In the genomic region with DNA sequence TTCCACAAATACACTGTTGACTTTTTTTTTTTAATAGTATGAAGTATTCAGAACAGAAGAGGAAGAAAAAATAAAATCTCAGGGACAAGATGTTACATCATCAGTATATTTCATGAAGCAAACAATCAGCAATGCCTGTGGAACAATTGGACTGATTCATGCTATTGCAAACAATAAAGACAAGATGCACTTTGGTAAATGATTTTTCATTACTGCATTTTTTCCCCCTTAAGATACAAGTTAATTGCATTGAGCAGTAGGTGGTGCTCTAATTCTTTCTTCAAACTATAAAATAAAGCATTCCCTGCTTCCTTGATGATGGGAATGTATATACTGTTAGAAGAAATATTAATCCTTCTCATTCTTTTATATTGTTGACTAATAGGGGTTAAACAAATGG, we compare ENCODE assay signal across 10 cellular contexts.
DNase-seq lines count a peak whose midpoint lies in the region; ATAC-seq and TF ChIP-seq lines count a peak whose summit lies in the region.
"Had no signal": no experiment of that assay in that cellular context is flagged by ENCODE, and none has a peak within 500 bp of the region (broad histone marks: within the 10 kb centered on the region; RNA-seq: fewer than 3 reads in every experiment).

No MANE protein-coding gene starts in this region.

- ATAC-seq in GM21360 (IDR thresholded peaks at IDR 0.05; ENCODE audit: unreplicated experiment) = no peak
- no peak for ATAC-seq in stimulated activated memory B cell treated with anti-CD40 and anti-IgM and Interleukin-4, amounts not matched to agents 10 μg/mL and 1 μg/mL and 100 μg/mL, for 72 hours

- peak; percentile 62 for TF ChIP-seq CTCF in AG10803 (conservative IDR thresholded peaks at IDR 0.05; ENCODE audit: low read length)
- TF ChIP-seq CTCF in GM13976 (IDR thresholded peaks at IDR 0.05; ENCODE audit: borderline replicate concordance, control extremely low read depth, extremely low read depth, insufficient read depth, missing control alignments) = peak; percentile 45
- no peak for TF ChIP-seq CTCF in GM20000 (IDR thresholded peaks at IDR 0.05; ENCODE audit: extremely low read depth, missing control alignments)

- no peak overlapping the region for H3K4me3 ChIP-seq in AG10803 (ENCODE audit: low read length)

- no peak overlapping the region for H3K27ac Mint-ChIP-seq in stimulated activated memory B cell treated with anti-CD40 and anti-IgM and Interleukin-4, amounts not matched to agents 10 μg/mL and 1 μg/mL and 100 μg/mL, for 72 hours

- DNase-seq in AG10803 (ENCODE audit: low read depth) (peak; percentile 75), GM13976 (ENCODE audit: low spot score) (no peak), SW480 (ENCODE audit: low spot score) (peak; percentile 41), hepatic stellate cell (ENCODE audit: low spot score) (peak; percentile 29), HEK293T (ENCODE audit: extremely low spot score) (no peak), GM20000 (ENCODE audit: low spot score) (no peak)
- DNase-seq: caudate nucleus; stimulated activated CD8-positive, alpha-beta memory T cell treated with anti-CD3 and anti-CD28 coated beads, Interleukin-4, amount 100 ng/mL, for 48 hours had no signal

- CTCF ChIA-PET in HEK293T (lab: Yijun Ruan, JAX) = no interaction called here

- H3K27me3 Mint-ChIP-seq in stimulated activated memory B cell treated with anti-CD40 and anti-IgM and Interleukin-4, amounts not matched to agents 10 μg/mL and 1 μg/mL and 100 μg/mL, for 72 hours = no peaks in the 10 kb centered on the region

- H3K4me1 Mint-ChIP-seq in stimulated activated memory B cell treated with anti-CD40 and anti-IgM and Interleukin-4, amounts not matched to agents 10 μg/mL and 1 μg/mL and 100 μg/mL, for 72 hours = peaks cover 6% of the 10 kb centered on the region

- no peaks in the 10 kb centered on the region for H3K9me3 Mint-ChIP-seq in stimulated activated memory B cell treated with anti-CD40 and anti-IgM and Interleukin-4, amounts not matched to agents 10 μg/mL and 1 μg/mL and 100 μg/mL, for 72 hours

- POLR2A ChIA-PET in HEK293T (lab: Yijun Ruan, JAX) = no interaction called here

- H3K4me3 Mint-ChIP-seq in stimulated activated memory B cell treated with anti-CD40 and anti-IgM and Interleukin-4, amounts not matched to agents 10 μg/mL and 1 μg/mL and 100 μg/mL, for 72 hours = no peak overlapping the region

- in situ Hi-C loops in GM13976 (cut with MboI; ENCODE audit: low sequenced_read_pairs, unreplicated experiment) = no loop called here

- H3K36me3 Mint-ChIP-seq in stimulated activated memory B cell treated with anti-CD40 and anti-IgM and Interleukin-4, amounts not matched to agents 10 μg/mL and 1 μg/mL and 100 μg/mL, for 72 hours = peaks cover 47% of the 10 kb centered on the region

TF ChIP-seq in HEK293T, 16 proteins besides CTCF, POLR2A, EP300 and RAD21:
- no peak for TF ChIP-seq ARNT (IDR thresholded peaks at IDR 0.05)
- TF ChIP-seq FOXM1 (IDR thresholded peaks at IDR 0.05; ENCODE audit: borderline replicate concordance) = no peak
- TF ChIP-seq CTBP1 (IDR thresholded peaks at IDR 0.05; ENCODE audit: borderline replicate concordance) = no peak
- TF ChIP-seq SUZ12 (IDR thresholded peaks at IDR 0.05) = no peak
- no peak for TF ChIP-seq ZNF384 (IDR thresholded peaks at IDR 0.05)
- no peak for TF ChIP-seq L3MBTL2 (conservative IDR thresholded peaks at IDR 0.05)
- TF ChIP-seq BHLHE40 (IDR thresholded peaks at IDR 0.05; ENCODE audit: borderline replicate concordance) = no peak
- no peak for TF ChIP-seq LEF1 (IDR thresholded peaks at IDR 0.05; ENCODE audit: borderline replicate concordance)
- TF ChIP-seq, protein P1, sequence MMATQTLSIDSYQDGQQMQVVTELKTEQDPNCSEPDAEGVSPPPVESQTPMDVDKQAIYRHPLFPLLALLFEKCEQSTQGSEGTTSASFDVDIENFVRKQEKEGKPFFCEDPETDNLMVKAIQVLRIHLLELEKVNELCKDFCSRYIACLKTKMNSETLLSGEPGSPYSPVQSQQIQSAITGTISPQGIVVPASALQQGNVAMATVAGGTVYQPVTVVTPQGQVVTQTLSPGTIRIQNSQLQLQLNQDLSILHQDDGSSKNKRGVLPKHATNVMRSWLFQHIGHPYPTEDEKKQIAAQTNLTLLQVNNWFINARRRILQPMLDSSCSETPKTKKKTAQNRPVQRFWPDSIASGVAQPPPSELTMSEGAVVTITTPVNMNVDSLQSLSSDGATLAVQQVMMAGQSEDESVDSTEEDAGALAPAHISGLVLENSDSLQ (IDR thresholded peaks at IDR 0.05) = no peak
- no peak for TF ChIP-seq FOXK2 (IDR thresholded peaks at IDR 0.05)
- no peak for TF ChIP-seq HDGF (IDR thresholded peaks at IDR 0.05; ENCODE audit: borderline replicate concordance)
- TF ChIP-seq FOXA1 (IDR thresholded peaks at IDR 0.05) = no peak
- no peak for TF ChIP-seq NFRKB (IDR thresholded peaks at IDR 0.05)
- no peak for TF ChIP-seq SP1 (IDR thresholded peaks at IDR 0.05)
- TF ChIP-seq TARDBP (IDR thresholded peaks at IDR 0.05) = no peak
- TF ChIP-seq ELF4 (IDR thresholded peaks at IDR 0.05) = no peak

Comparison
In these comparisons a context has a peak if more than half of its experiments do, and no peak if none do; other contexts are left out.
1. DNase-seq: peak in AG10803 (single experiment), SW480 (single experiment) and hepatic stellate cell (single experiment); none in GM13976 (single experiment), HEK293T (single experiment) and GM20000 (single experiment).